Comparison of ENCODE assay signal across 8 cellular contexts in genomic region chr9:19409406-19410194, GRCh38. TPM values are rescaled to one million over a fixed set of nuclear protein-coding genes. Genes with fewer than 3 reads are reported as not detected.
DNase-seq lines count a peak whose midpoint lies in the region; ATAC-seq and TF ChIP-seq lines count a peak whose summit lies in the region.

No MANE protein-coding gene starts in this region.

- no peaks in the 10 kb centered on the region for H3K27me3 ChIP-seq in SJCRH30
- no peaks in the 10 kb centered on the region for H3K27me3 ChIP-seq in thoracic aorta (replicated peaks; ENCODE audit: insufficient read depth)

- ATAC-seq in GM18498 (IDR thresholded peaks at IDR 0.05; ENCODE audit: unreplicated experiment), result peak; percentile 12
- peak; percentile 10 for ATAC-seq in HG03342 (IDR thresholded peaks at IDR 0.05; ENCODE audit: unreplicated experiment)
- no peak for ATAC-seq in thoracic aorta (ENCODE audit: insufficient number of reproducible peaks, low FRiP score, low read depth)

- TF ChIP-seq CTCF in lower leg skin (IDR thresholded peaks at IDR 0.05) (no peak), thoracic aorta (IDR thresholded peaks at IDR 0.05) (no peak)

- 4 to 5% methylated on average over 17 of the region's 17 CpGs for WGBS in lower leg skin, 2 donors

- TF ChIP-seq POLR2A in lower leg skin (IDR thresholded peaks at IDR 0.05), result no peak

- DNase-seq in 8988T (peak; percentile 20), SJCRH30 (peak in 1 of 2 experiments; percentile 35), lower leg skin (ENCODE audit: low spot score in 2 of 2) (no peak), thoracic aorta (ENCODE audit: low spot score) (peak; percentile 6), NCI-H82 treated with DMSO at 0.1 percent for 48 hours (lab: John Stamatoyannopoulos, UW; ENCODE audit: unreplicated experiment) (no peak)

- H3K36me3 ChIP-seq in SJCRH30 (no peaks in the 10 kb centered on the region), thoracic aorta (no peaks in the 10 kb centered on the region)

- peaks cover 5% of the 10 kb centered on the region for H3K4me1 ChIP-seq in SJCRH30
- peaks cover 8 to 20% of the 10 kb centered on the region in 2 donors for H3K4me1 ChIP-seq in thoracic aorta (ENCODE audit: control insufficient read depth in 1 of 2, low read depth in 2 of 2)

- intact Hi-C loops in lower leg skin (cut with DNase I; ENCODE audit: low total_unique reads), result no loop called here

- H3K4me3 ChIP-seq in SJCRH30 (peak overlapping the region; percentile 62), lower leg skin (ENCODE audit: low read depth, poor library complexity, severe bottlenecking) (peak overlapping the region; percentile 76), thoracic aorta (peak overlapping the region; percentile 86)

- H3K9me3 ChIP-seq in SJCRH30 (replicated peaks), result no peaks in the 10 kb centered on the region
- H3K9me3 ChIP-seq in thoracic aorta, result no peaks in the 10 kb centered on the region

- H3K27ac ChIP-seq in SJCRH30, result no peak overlapping the region
- peak overlapping the region; percentile 87 for H3K27ac ChIP-seq in cingulate gyrus (ENCODE audit: low read depth, low read length)
- H3K27ac ChIP-seq in thoracic aorta, result peak overlapping the region; percentile 79 to 80

RNA-seq across cellular contexts. Expression of gene ACER2, which starts 0.8 kb away (rescaled TPM):
- total RNA-seq in SJCRH30 (2014; rRNA removed; shearing (Covaris generic)), result 0.43 and 0.58 TPM in 2 replicates
- total RNA-seq in lower leg skin (10 to 100 TPM in 3 of 4 donors, 1 to 10 TPM in 1; 10.0 to 21.4 (median 18.4) TPM), thoracic aorta (1 to 10 TPM; 6.8 to 7.3 TPM)

RNA-seq across cellular contexts. Expression of gene RPS6, which starts 29.6 kb away (rescaled TPM):
- total RNA-seq in SJCRH30 (2014; rRNA removed; shearing (Covaris generic)), result 3,128 and 3,464 TPM in 2 replicates
- total RNA-seq in lower leg skin (1,000 to 10,000 TPM; 1,916 to 2,563 (median 2,292) TPM), thoracic aorta (100 to 1,000 TPM; 602 to 678 TPM)

Comparison
In these comparisons a context has a peak if more than half of its experiments do, and no peak if none do; other contexts are left out.
1. DNase-seq: peak in 8988T (single experiment) and thoracic aorta (single experiment); none in lower leg skin (0 of 2) and NCI-H82 treated with DMSO at 0.1 percent for 48 hours (single experiment).
2. Peak in every context shown above with its lines, with median percentiles within 50 percentile points of each other: H3K4me3 ChIP-seq.